Comparison of ENCODE assay signal across 13 cellular contexts in the genomic region with DNA sequence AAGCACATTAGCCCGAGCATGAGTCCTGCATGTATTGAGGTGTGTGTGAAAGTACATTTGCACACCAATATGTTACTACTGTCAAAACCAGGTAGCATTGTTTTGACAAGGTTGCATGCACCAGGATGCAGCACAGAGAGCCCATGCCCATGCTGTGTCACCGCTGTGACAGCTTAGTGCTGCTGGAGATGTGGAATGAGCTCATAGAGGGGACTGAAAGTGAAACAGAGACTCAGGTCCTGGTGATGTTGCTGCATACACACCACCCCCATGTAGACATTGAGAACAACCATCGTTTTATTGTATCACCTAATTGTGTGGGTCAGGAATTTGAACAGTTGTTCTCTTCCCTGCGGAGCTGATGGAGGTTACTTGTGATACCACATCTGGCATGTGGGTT. TPM values are rescaled to one million over a fixed set of nuclear protein-coding genes. Genes with fewer than 3 reads are reported as not detected.
A peak's percentile ranks its signal among the peaks of the same experiment; 100 is the strongest.
DNase-seq lines count a peak whose midpoint lies in the region; ATAC-seq and TF ChIP-seq lines count a peak whose summit lies in the region.
"Had no signal": no experiment of that assay in that cellular context is flagged by ENCODE, and none has a peak within 500 bp of the region (broad histone marks: within the 10 kb centered on the region; RNA-seq: fewer than 3 reads in every experiment).

No MANE protein-coding gene starts in this region.

- ATAC-seq in HG02588 (IDR thresholded peaks at IDR 0.05; ENCODE audit: unreplicated experiment) (peak; percentile 74), GM19455 (IDR thresholded peaks at IDR 0.05; ENCODE audit: unreplicated experiment) (no peak)
- peak; percentile 63 to 67 for ATAC-seq in stimulated activated naive B cell treated with anti-CD40 and anti-IgM and Interleukin-4, amounts not matched to agents 10 μg/mL and 1 μg/mL and 100 μg/mL, for 72 hours (replicated peaks)
- ATAC-seq: gastrocnemius medialis, left colon had no signal

- no peak overlapping the region for H3K18ac ChIP-seq in H9 (ENCODE audit: insufficient read length, low read depth, low read length)

- CTCF ChIA-PET in activated naive CD4-positive, alpha-beta T cell treated with anti-CD3 and anti-CD28 coated beads for 36 hours (lab: Charles Lee): interaction anchor here (1.0 kb wide), 1 partner anchor 56 kb away, joined by 4 read pairs; no protein-coding TSS in a partner anchor

- H3K27me3 ChIP-seq in H9 (ENCODE audit: insufficient read depth, low read length): no peaks in the 10 kb centered on the region; the same call in 1 of the 2 replicates
- H3K27me3 ChIP-seq: gastrocnemius medialis had no signal

- no peak overlapping the region for H3K27ac ChIP-seq in H9 (ENCODE audit: insufficient read length, low read depth, low read length)
- H3K27ac ChIP-seq: gastrocnemius medialis had no signal

- no peaks in the 10 kb centered on the region for H3K9me3 Mint-ChIP-seq in activated naive CD4-positive, alpha-beta T cell treated with anti-CD3 and anti-CD28 coated beads for 36 hours
- H3K9me3 Mint-ChIP-seq in T-helper 1 cell treated with Interleukin-12 subunit alpha and Interleukin-12 subunit beta and Interleukin-4 antibody, amounts not matched to agents 30 μg/mL and 1 μg/mL, for 36 hours: no peaks in the 10 kb centered on the region
- no peaks in the 10 kb centered on the region for H3K9me3 Mint-ChIP-seq in stimulated activated naive B cell treated with anti-CD40 and anti-IgM and Interleukin-4, amounts not matched to agents 10 μg/mL and 1 μg/mL and 100 μg/mL, for 72 hours
- H3K9me3 Mint-ChIP-seq in H9: no peaks in the 10 kb centered on the region

- H3K23ac ChIP-seq in H9 (ENCODE audit: insufficient read length, low read depth, low read length): no peak overlapping the region

- H3K4me1 ChIP-seq in H9 (ENCODE audit: insufficient read depth, low read length): peaks cover 7% of the 10 kb centered on the region; the same call in 1 of the 2 replicates

- H4K5ac ChIP-seq in H9 (ENCODE audit: insufficient read length, low read depth, low read length): no peak overlapping the region

- intact Hi-C loops in activated naive CD4-positive, alpha-beta T cell treated with anti-CD3 and anti-CD28 coated beads for 36 hours (cut with micrococcal nuclease): no loop called here

- no peak overlapping the region for H2BK15ac ChIP-seq in H9 (ENCODE audit: low read depth, low read length)

- H2BK5ac ChIP-seq in H9 (ENCODE audit: insufficient read length, low read length): no peak overlapping the region

- H4K91ac ChIP-seq in H9 (ENCODE audit: insufficient read length, low read depth, low read length): no peak overlapping the region

- H3K79me1 ChIP-seq in H9 (ENCODE audit: insufficient read depth, low read depth, low read length, poor library complexity, severe bottlenecking): no peaks in the 10 kb centered on the region

- peaks cover 11% of the 10 kb centered on the region for H3K4me1 Mint-ChIP-seq in activated naive CD4-positive, alpha-beta T cell treated with anti-CD3 and anti-CD28 coated beads for 36 hours (ENCODE audit: low read depth)
- H3K4me1 Mint-ChIP-seq in T-helper 1 cell treated with Interleukin-12 subunit alpha and Interleukin-12 subunit beta and Interleukin-4 antibody, amounts not matched to agents 30 μg/mL and 1 μg/mL, for 36 hours (ENCODE audit: low read depth): peaks cover 38% of the 10 kb centered on the region
- H3K4me1 Mint-ChIP-seq in stimulated activated naive B cell treated with anti-CD40 and anti-IgM and Interleukin-4, amounts not matched to agents 10 μg/mL and 1 μg/mL and 100 μg/mL, for 72 hours: peaks cover 15 to 38% of the 10 kb centered on the region in 2 donors
- H3K4me1 Mint-ChIP-seq in H9: peaks cover 57 to 64% of the 10 kb centered on the region in 2 experiments

- no peak overlapping the region for H3K4ac ChIP-seq in H9 (ENCODE audit: low read depth, low read length)

- no peak overlapping the region for H2AK5ac ChIP-seq in H9 (ENCODE audit: insufficient read length, low read length)

- H2BK120ac ChIP-seq in H9 (ENCODE audit: low read depth, low read length, poor library complexity, severe bottlenecking): no peak overlapping the region

- no peak for TF ChIP-seq CTCF in H9 (conservative IDR thresholded peaks at IDR 0.05)

- H3K4me3 Mint-ChIP-seq in activated naive CD4-positive, alpha-beta T cell treated with anti-CD3 and anti-CD28 coated beads for 36 hours: no peak overlapping the region
- H3K4me3 Mint-ChIP-seq in T-helper 1 cell treated with Interleukin-12 subunit alpha and Interleukin-12 subunit beta and Interleukin-4 antibody, amounts not matched to agents 30 μg/mL and 1 μg/mL, for 36 hours: peak overlapping the region; percentile 7
- H3K4me3 Mint-ChIP-seq in stimulated activated naive B cell treated with anti-CD40 and anti-IgM and Interleukin-4, amounts not matched to agents 10 μg/mL and 1 μg/mL and 100 μg/mL, for 72 hours: no peak overlapping the region
- no peak overlapping the region for H3K4me3 Mint-ChIP-seq in H9
- H3K4me3 Mint-ChIP-seq: activated naive CD8-positive, alpha-beta T cell had no signal

- no peak overlapping the region for H3K4me2 ChIP-seq in H9 (ENCODE audit: insufficient read depth, insufficient read length, low read length)

- no peak overlapping the region for H2BK20ac ChIP-seq in H9 (ENCODE audit: low read depth, low read length, poor library complexity, severe bottlenecking)

- H3K27me3 Mint-ChIP-seq in activated naive CD4-positive, alpha-beta T cell treated with anti-CD3 and anti-CD28 coated beads for 36 hours (ENCODE audit: low read depth): no peaks in the 10 kb centered on the region
- peaks cover 16% of the 10 kb centered on the region for H3K27me3 Mint-ChIP-seq in T-helper 1 cell treated with Interleukin-12 subunit alpha and Interleukin-12 subunit beta and Interleukin-4 antibody, amounts not matched to agents 30 μg/mL and 1 μg/mL, for 36 hours (ENCODE audit: low read depth)
- H3K27me3 Mint-ChIP-seq in stimulated activated naive B cell treated with anti-CD40 and anti-IgM and Interleukin-4, amounts not matched to agents 10 μg/mL and 1 μg/mL and 100 μg/mL, for 72 hours: peaks cover 28 to 33% of the 10 kb centered on the region in 2 donors
- H3K27me3 Mint-ChIP-seq in H9 (ENCODE audit: low read depth): peaks cover 23% of the 10 kb centered on the region

- H3K9ac ChIP-seq in H9 (ENCODE audit: extremely low read depth, insufficient read length, low read length): no peak overlapping the region

- no peak overlapping the region for H3K27ac Mint-ChIP-seq in activated naive CD4-positive, alpha-beta T cell treated with anti-CD3 and anti-CD28 coated beads for 36 hours
- peak overlapping the region; percentile 71 for H3K27ac Mint-ChIP-seq in T-helper 1 cell treated with Interleukin-12 subunit alpha and Interleukin-12 subunit beta and Interleukin-4 antibody, amounts not matched to agents 30 μg/mL and 1 μg/mL, for 36 hours
- H3K27ac Mint-ChIP-seq in stimulated activated naive B cell treated with anti-CD40 and anti-IgM and Interleukin-4, amounts not matched to agents 10 μg/mL and 1 μg/mL and 100 μg/mL, for 72 hours: no peak overlapping the region
- H3K27ac Mint-ChIP-seq in H9: no peak overlapping the region
- H3K27ac Mint-ChIP-seq: activated naive CD8-positive, alpha-beta T cell had no signal

- no peak overlapping the region for H2BK12ac ChIP-seq in H9 (ENCODE audit: insufficient read length, low read depth, low read length)

- WGBS in H9 (ENCODE audit: extremely low coverage, insufficient read length, low lambda C conversion rate): no CpG with 5 or more reads among the region's 4 CpGs

- no peak overlapping the region for H3K14ac ChIP-seq in H9 (ENCODE audit: insufficient read depth, low read length)

- H3K9me3 ChIP-seq in H9 (ENCODE audit: control insufficient read depth, low read depth, low read length): no peaks in the 10 kb centered on the region
- H3K9me3 ChIP-seq: gastrocnemius medialis had no signal

- no peaks in the 10 kb centered on the region for H3K79me2 ChIP-seq in H9 (ENCODE audit: insufficient read depth, low read length)

- no peaks in the 10 kb centered on the region for H3K36me3 Mint-ChIP-seq in activated naive CD4-positive, alpha-beta T cell treated with anti-CD3 and anti-CD28 coated beads for 36 hours (ENCODE audit: low read depth)
- no peaks in the 10 kb centered on the region for H3K36me3 Mint-ChIP-seq in T-helper 1 cell treated with Interleukin-12 subunit alpha and Interleukin-12 subunit beta and Interleukin-4 antibody, amounts not matched to agents 30 μg/mL and 1 μg/mL, for 36 hours (ENCODE audit: low read depth)
- H3K36me3 Mint-ChIP-seq in stimulated activated naive B cell treated with anti-CD40 and anti-IgM and Interleukin-4, amounts not matched to agents 10 μg/mL and 1 μg/mL and 100 μg/mL, for 72 hours: no peaks in the 10 kb centered on the region
- peaks cover 0 to 2% (median 0%) of the 10 kb centered on the region in 3 experiments; a peak in 1 of 7 replicates for H3K36me3 Mint-ChIP-seq in H9 (ENCODE audit: insufficient read depth in 1 of 3, low read depth in 3 of 3)

- H4K8ac ChIP-seq in H9 (replicated peaks; ENCODE audit: insufficient read length, low read depth, low read length): no peak overlapping the region

- no peak overlapping the region for H3K56ac ChIP-seq in H9 (ENCODE audit: insufficient read length, low read depth, low read length)

- H4K20me1 ChIP-seq in H9 (ENCODE audit: control insufficient read depth, insufficient read depth, insufficient read length): no peaks in the 10 kb centered on the region

- peak; percentile 38 for DNase-seq in activated naive CD4-positive, alpha-beta T cell treated with anti-CD3 and anti-CD28 coated beads for 36 hours
- no peak for DNase-seq in activated naive CD4-positive, alpha-beta T cell treated with anti-CD3 and anti-CD28 coated beads, Interleukin-2, amount 50 U/mL, for 16 hours
- DNase-seq in stimulated activated naive B cell treated with anti-CD40 and anti-IgM and Interleukin-4, amounts not matched to agents 10 μg/mL and 1 μg/mL and 100 μg/mL, for 72 hours: no peak
- DNase-seq in NCI-H1417 (lab: John Stamatoyannopoulos, UW) (no peak), H9 (no peak)
- DNase-seq: DMS79 treated with DMSO at 0.1 percent for 48 hours, gastrocnemius medialis, left colon, NCI-H2081 treated with DMSO at 0.1 percent for 48 hours had no signal

- H2AFZ ChIP-seq in H9 (ENCODE audit: low read length): no peak overlapping the region

- H3K23me2 ChIP-seq in H9 (ENCODE audit: insufficient read length, low read depth, low read length, poor library complexity, severe bottlenecking): no peaks in the 10 kb centered on the region

- no peak overlapping the region for H3T11ph ChIP-seq in H9 (ENCODE audit: low read length)

RNA-seq across cellular contexts. Expression of gene GADD45G, which starts 53.0 kb away (rescaled TPM):
- total RNA-seq in activated naive CD4-positive, alpha-beta T cell treated with anti-CD3 and anti-CD28 coated beads for 36 hours: 1 to 10 TPM in 1 of 2 experiments, under 1 TPM in 1; 0.72 to 1.2 TPM
- total RNA-seq in H9 (2021): 6.8 and 7.7 TPM in 2 replicates
